8 cellular contexts compared by ENCODE assay signal in genomic region chr3:170180107-170180951, GRCh38. TPM values are rescaled to one million over a fixed set of nuclear protein-coding genes. Genes with fewer than 3 reads are reported as not detected.
DNase-seq lines count a peak whose midpoint lies in the region; ATAC-seq and TF ChIP-seq lines count a peak whose summit lies in the region.

No MANE protein-coding gene starts in this region.

- no peaks in the 10 kb centered on the region for H3K9me3 ChIP-seq in osteoblast (ENCODE audit: low read depth, low read length)

- ATAC-seq in GM19467 (IDR thresholded peaks at IDR 0.05; ENCODE audit: unreplicated experiment) (peak; percentile 6), HG03521 (IDR thresholded peaks at IDR 0.05; ENCODE audit: unreplicated experiment) (peak; percentile 28)

- peaks cover 12% of the 10 kb centered on the region for H3K4me1 ChIP-seq in osteoblast (ENCODE audit: insufficient read depth, low read length)

- H3K79me2 ChIP-seq in osteoblast (ENCODE audit: insufficient read depth, low read length), result peaks cover 60% of the 10 kb centered on the region

- H3K27me3 ChIP-seq in osteoblast (ENCODE audit: insufficient read depth, low read length), result no peaks in the 10 kb centered on the region

- H3K27ac ChIP-seq in osteoblast (ENCODE audit: low read depth, low read length), result peak overlapping the region; percentile 97

- H4K20me1 ChIP-seq in osteoblast (ENCODE audit: insufficient read depth, low read length), result peaks cover 13% of the 10 kb centered on the region

- peak overlapping the region; percentile 99 for H3K4me2 ChIP-seq in osteoblast (ENCODE audit: insufficient read depth, low read length)

- peak overlapping the region; percentile 99 for H3K4me3 ChIP-seq in WI38 (ENCODE audit: low read depth, low read length)
- peak overlapping the region; percentile 97 for H3K4me3 ChIP-seq in fibroblast of the aortic adventitia (ENCODE audit: low read depth, low read length)
- peak overlapping the region; percentile 99 for H3K4me3 ChIP-seq in osteoblast (ENCODE audit: insufficient read depth, low read length)

- TF ChIP-seq CTCF in WI38 (IDR thresholded peaks at IDR 0.05; ENCODE audit: low read depth, low read length) (no peak), fibroblast of the aortic adventitia (IDR thresholded peaks at IDR 0.05; ENCODE audit: insufficient read depth, low read length) (no peak), osteoblast (IDR thresholded peaks at IDR 0.05; ENCODE audit: extremely low read depth, low read depth, low read length) (no peak)

- peaks cover 27% of the 10 kb centered on the region for H3K36me3 ChIP-seq in osteoblast (ENCODE audit: insufficient read depth, low read length)

- H2AFZ ChIP-seq in osteoblast (ENCODE audit: low read length), result peak overlapping the region; percentile 100

- DNase-seq in EH (ENCODE audit: low read depth) (peak; percentile 55), fibroblast of the aortic adventitia (ENCODE audit: low read depth) (peak; percentile 36), osteoblast (ENCODE audit: insufficient read length, low spot score, missing footprints) (peak; percentile 68), NCI-H2196 treated with DMSO at 0.1 percent for 48 hours (lab: John Stamatoyannopoulos, UW; ENCODE audit: unreplicated experiment) (no peak), AG08396 (ENCODE audit: low spot score) (no peak)

RNA-seq across cellular contexts. Expression of gene PHC3, which starts 1.2 kb away (rescaled TPM):
- total RNA-seq in fibroblast of the aortic adventitia (ENCODE audit: low replicate concordance) (50.4 and 65.6 TPM in 2 replicates), osteoblast (36.9 and 47.1 TPM in 2 replicates)

RNA-seq across cellular contexts. Expression of gene PRKCI, which starts 41.9 kb away (rescaled TPM):
- total RNA-seq in fibroblast of the aortic adventitia (ENCODE audit: low replicate concordance) (56.2 and 63.9 TPM in 2 replicates), osteoblast (54.8 and 69.1 TPM in 2 replicates)

Comparison
In these comparisons a context has a peak if more than half of its experiments do, and no peak if none do; other contexts are left out.
1. DNase-seq: peak in EH (single experiment), fibroblast of the aortic adventitia (single experiment) and osteoblast (single experiment); none in NCI-H2196 treated with DMSO at 0.1 percent for 48 hours (single experiment) and AG08396 (single experiment).
2. Peak in every context shown above with its lines, with median percentiles within 50 percentile points of each other: H3K4me3 ChIP-seq.